In genomic region chr1:232380131-232380530, GRCh38 we compare ENCODE assay signal across 26 cellular contexts.
DNase-seq lines count a peak whose midpoint lies in the region; ATAC-seq, FAIRE-seq and TF ChIP-seq lines count a peak whose summit lies in the region.
"Had no signal": no experiment of that assay in that cellular context is flagged by ENCODE, and none has a peak within 500 bp of the region (broad histone marks: within the 10 kb centered on the region; RNA-seq: fewer than 3 reads in every experiment).

No MANE protein-coding gene starts in this region.

- H4K5ac ChIP-seq in IMR-90 (ENCODE audit: low read depth, low read length) (no peak overlapping the region), H1 (ENCODE audit: insufficient read length, low read depth, low read length) (no peak overlapping the region)

- H3K56ac ChIP-seq in IMR-90 (ENCODE audit: extremely low read depth, insufficient read depth, low read length) (no peak overlapping the region), H1 (replicated peaks; ENCODE audit: insufficient read length, low read depth, low read length) (no peak overlapping the region)

- peaks cover 9% of the 10 kb centered on the region for H3K36me3 Mint-ChIP-seq in Caco-2 (ENCODE audit: insufficient read depth, unreplicated experiment)
- H3K36me3 Mint-ChIP-seq: CD8-positive, alpha-beta T cell had no signal

- no peak overlapping the region for H4K91ac ChIP-seq in IMR-90 (ENCODE audit: insufficient read depth, low read depth, low read length)
- no peak overlapping the region for H4K91ac ChIP-seq in H1 (replicated peaks; ENCODE audit: insufficient read length, low read length)
- no peak overlapping the region for H4K91ac ChIP-seq in neuronal stem cell (ENCODE audit: low read depth, low read length, poor library complexity)

- TF ChIP-seq EP300 in H1 (IDR thresholded peaks at IDR 0.05; ENCODE audit: borderline replicate concordance in 1 of 2, low read depth in 2 of 2, low read length in 2 of 2) = no peak

- H3K27me3 Mint-ChIP-seq in Caco-2 (ENCODE audit: insufficient read depth, unreplicated experiment) = no peaks in the 10 kb centered on the region
- H3K27me3 Mint-ChIP-seq: B cell; CD4-positive, alpha-beta T cell had no signal

- H3K27ac ChIP-seq in IMR-90 (ENCODE audit: insufficient read depth, low read length) (no peak overlapping the region), H1 (ENCODE audit: low read depth, low read length) (no peak overlapping the region), neuronal stem cell (replicated peaks; ENCODE audit: low read length) (no peak overlapping the region), tibial artery (no peak overlapping the region)
- H3K27ac ChIP-seq: 22Rv1; A549; BLaER1 treated with 17β-estradiol and CSF1 and Interleukin-3, amounts not matched to agents 10 nM and 100 nM had no signal

- no peak overlapping the region for H2BK20ac ChIP-seq in IMR-90 (ENCODE audit: low read depth, low read length)
- H2BK20ac ChIP-seq in H1 (ENCODE audit: low read length) = no peak overlapping the region

- POLR2A ChIA-PET in Caco-2 (lab: Charles Lee) = no interaction called here
- POLR2A ChIA-PET in IMR-90 (lab: Charles Lee; ENCODE audit: unreplicated experiment) = no interaction called here
- POLR2A ChIA-PET in H1 (lab: Charles Lee; ENCODE audit: partially characterized antibody) = no interaction called here

- BruUV-seq in Caco-2 (replicated peaks; lab: Mats Ljungman, UMichigan) (no TSS peak), IMR-90 (replicated peaks; lab: Mats Ljungman, UMichigan) (no TSS peak)

- no peak overlapping the region for H3K4me2 ChIP-seq in IMR-90 (ENCODE audit: low read depth, low read length)
- no peak overlapping the region for H3K4me2 ChIP-seq in H1 (ENCODE audit: insufficient read depth in 1 of 2, low read depth in 2 of 2, low read length in 2 of 2)
- no peak overlapping the region for H3K4me2 ChIP-seq in neuronal stem cell (ENCODE audit: insufficient read depth, low read length, poor library complexity, severe bottlenecking)
- H3K4me2 ChIP-seq: A549; BLaER1 treated with 17β-estradiol and CSF1 and Interleukin-3, amounts not matched to agents 10 nM and 100 nM had no signal

- H3K27ac Mint-ChIP-seq in Caco-2 (ENCODE audit: unreplicated experiment) = peak overlapping the region; percentile 78
- H3K27ac Mint-ChIP-seq: B cell; CD4-positive, alpha-beta T cell; CD8-positive, alpha-beta T cell had no signal

- no peak overlapping the region for H3K4ac ChIP-seq in IMR-90 (ENCODE audit: low read depth, low read length)
- H3K4ac ChIP-seq in H1 (replicated peaks; ENCODE audit: insufficient read length, low read depth, low read length) = no peak overlapping the region
- no peak overlapping the region for H3K4ac ChIP-seq in neuronal stem cell (ENCODE audit: low read length)

- TF ChIP-seq RAD21 in IMR-90 (IDR thresholded peaks at IDR 0.05; ENCODE audit: low read length) (no peak), H1 (IDR thresholded peaks at IDR 0.05 in 1 of 2, conservative IDR thresholded peaks at IDR 0.05 in 1 of 2; ENCODE audit: low read depth in 2 of 2, low read length in 2 of 2) (peak; percentile 28 to 32; a peak in 2 of 4 replicates)

- no peak for TF ChIP-seq POLR2A in IMR-90 (IDR thresholded peaks at IDR 0.05; ENCODE audit: low read depth, low read length)
- no peak for TF ChIP-seq POLR2A in H1 (IDR thresholded peaks at IDR 0.05; ENCODE audit: control extremely low read depth in 1 of 2, low read depth in 2 of 2, low read length in 2 of 2)

- WGBS in IMR-90 (ENCODE audit: extremely low coverage in 2 of 2, insufficient read length in 1 of 2), 2 experiments = no CpG with 5 or more reads among the region's 3 CpGs
- 81% methylated on average over 3 of the region's 3 CpGs; no CpG with 5 or more reads in 1 of the 2 experiments for WGBS in H1 (ENCODE audit: extremely low coverage in 1 of 2, insufficient coverage in 1 of 2, insufficient read length in 1 of 2, insufficient replicate concordance in 2 of 2, low coverage in 1 of 2, low lambda C conversion rate in 2 of 2, missing lambda C conversion rate in 1 of 2), 2 experiments
- no CpG with 5 or more reads among the region's 3 CpGs for WGBS in neuronal stem cell (ENCODE audit: extremely low coverage in 2 of 2, insufficient read length in 2 of 2, insufficient replicate concordance in 1 of 2), 2 donors

- H4K8ac ChIP-seq in IMR-90 (ENCODE audit: low read depth in 2 of 2, low read length in 2 of 2) = no peak overlapping the region
- H4K8ac ChIP-seq in H1 (ENCODE audit: extremely low read depth, insufficient read depth, low read length) = no peak overlapping the region
- no peak overlapping the region for H4K8ac ChIP-seq in neuronal stem cell (ENCODE audit: low read depth, low read length)

- H2BK120ac ChIP-seq in IMR-90 (ENCODE audit: low read depth, low read length) = no peak overlapping the region
- H2BK120ac ChIP-seq in H1 (replicated peaks; ENCODE audit: low read depth, low read length) = no peak overlapping the region
- peak overlapping the region; percentile 40 for H2BK120ac ChIP-seq in neuronal stem cell (ENCODE audit: low read depth, low read length)

- H3K9me3 Mint-ChIP-seq in Caco-2 (ENCODE audit: unreplicated experiment) = no peaks in the 10 kb centered on the region
- H3K9me3 Mint-ChIP-seq: CD4-positive, alpha-beta T cell; CD8-positive, alpha-beta T cell had no signal

- FAIRE-seq in H1 (lab: Jason Lieb, UNC) = no peak
- FAIRE-seq: A549, GM12878, GM12892, GM18507, GM19239 had no signal

- TF ChIP-seq CTCF in Caco-2 (IDR thresholded peaks at IDR 0.05; ENCODE audit: insufficient read depth in 1 of 2, low read depth in 1 of 2, low read length in 1 of 2, severe bottlenecking in 1 of 2, unreplicated experiment in 1 of 2) = no peak
- TF ChIP-seq CTCF in IMR-90 (conservative IDR thresholded peaks at IDR 0.05; ENCODE audit: low read depth, low read length) = no peak
- TF ChIP-seq CTCF in H1 (IDR thresholded peaks at IDR 0.05; ENCODE audit: control extremely low read depth in 1 of 3, insufficient read depth in 1 of 3, low read depth in 1 of 3, low read length in 3 of 3) = no peak
- TF ChIP-seq CTCF in tibial artery (IDR thresholded peaks at IDR 0.05) = no peak

- no peaks in the 10 kb centered on the region for H3K23me2 ChIP-seq in H1 (ENCODE audit: low read depth, low read length)

- H3K9me1 ChIP-seq in IMR-90 (ENCODE audit: insufficient read depth, low read length) = peaks cover 5% of the 10 kb centered on the region

- H3K9ac ChIP-seq in IMR-90 (ENCODE audit: low read depth, low read length) = no peak overlapping the region
- H3K9ac ChIP-seq in H1 (replicated peaks in 1 of 4; ENCODE audit: extremely low read depth in 1 of 4, low read depth in 3 of 4, low read length in 3 of 4) = no peak overlapping the region
- no peak overlapping the region for H3K9ac ChIP-seq in neuronal stem cell (ENCODE audit: low read depth, low read length, poor library complexity)
- H3K9ac ChIP-seq: BLaER1 treated with 17β-estradiol and CSF1 and Interleukin-3, amounts not matched to agents 10 nM and 100 nM had no signal

- peaks cover 35% of the 10 kb centered on the region for H3K4me1 ChIP-seq in Caco-2
- peaks cover 8% of the 10 kb centered on the region; the same call in 1 of the 2 replicates for H3K4me1 ChIP-seq in IMR-90 (ENCODE audit: control insufficient read depth, insufficient read depth, low read length)
- H3K4me1 ChIP-seq in H1 (replicated peaks in 1 of 4; ENCODE audit: control insufficient read depth in 3 of 4, insufficient read depth in 4 of 4, low read length in 3 of 4) = peaks cover 0 to 2% (median 0%) of the 10 kb centered on the region in 4 experiments; a peak in 1 of 7 replicates
- peaks cover 1 to 5% of the 10 kb centered on the region in 2 donors for H3K4me1 ChIP-seq in neuronal stem cell (ENCODE audit: control insufficient read depth in 2 of 2, insufficient read depth in 1 of 2, low read depth in 1 of 2, low read length in 2 of 2)
- peaks cover 0 to 7% (median 3%) of the 10 kb centered on the region in 4 donors for H3K4me1 ChIP-seq in tibial artery
- H3K4me1 ChIP-seq: BLaER1 treated with 17β-estradiol and CSF1 and Interleukin-3, amounts not matched to agents 10 nM and 100 nM had no signal

- CTCF ChIA-PET in Caco-2 (lab: Charles Lee) = no interaction called here
- CTCF ChIA-PET in IMR-90 (lab: Yijun Ruan, JAX) = no interaction called here
- CTCF ChIA-PET in H1 (lab: Charles Lee; ENCODE audit: partially characterized antibody) = interaction anchor here (1.0 to 1.1 kb wide), 2 partner anchors 13 kb away, joined by 3 read pairs; no protein-coding TSS in a partner anchor

- H3K4me3 ChIP-seq in Caco-2 (ENCODE audit: low read depth, low read length) (no peak overlapping the region), IMR-90 (ENCODE audit: insufficient read depth, low read depth, low read length) (no peak overlapping the region), H1 (ENCODE audit: extremely low read depth in 1 of 4, insufficient read depth in 2 of 4, low read depth in 3 of 4, low read length in 4 of 4) (no peak overlapping the region), neuronal stem cell (ENCODE audit: low read length in 2 of 2) (no peak overlapping the region), tibial artery (no peak overlapping the region)
- H3K4me3 ChIP-seq: A549; BLaER1 treated with 17β-estradiol and CSF1 and Interleukin-3, amounts not matched to agents 10 nM and 100 nM; GM12878 had no signal

- H3K23ac ChIP-seq in IMR-90 (ENCODE audit: low read depth, low read length) = no peak overlapping the region
- H3K23ac ChIP-seq in H1 (ENCODE audit: insufficient read length) = no peak overlapping the region
- no peak overlapping the region for H3K23ac ChIP-seq in neuronal stem cell (ENCODE audit: low read depth, low read length, poor library complexity)

- H3K18ac ChIP-seq in IMR-90 (ENCODE audit: low read depth, low read length) = no peak overlapping the region
- no peak overlapping the region for H3K18ac ChIP-seq in H1 (ENCODE audit: extremely low read depth, low read length)
- H3K18ac ChIP-seq in neuronal stem cell (ENCODE audit: low read length) = no peak overlapping the region

- no peaks in the 10 kb centered on the region for H4K20me1 ChIP-seq in IMR-90 (ENCODE audit: insufficient read depth, low read length)
- no peaks in the 10 kb centered on the region for H4K20me1 ChIP-seq in H1 (replicated peaks in 1 of 2; ENCODE audit: control insufficient read depth in 1 of 2, insufficient read depth in 2 of 2, low read length in 2 of 2)
- H4K20me1 ChIP-seq: BLaER1 treated with 17β-estradiol and CSF1 and Interleukin-3, amounts not matched to agents 10 nM and 100 nM had no signal

- H2BK12ac ChIP-seq in H1 (ENCODE audit: low read depth, low read length) (no peak overlapping the region), neuronal stem cell (ENCODE audit: low read length) (peak overlapping the region; percentile 60)

- DNase-seq in Caco-2 = no peak
- no peak for DNase-seq in IMR-90
- no peak for DNase-seq in H1 (ENCODE audit: low read depth in 1 of 2, low spot score in 2 of 2)
- DNase-seq in neuronal stem cell (ENCODE audit: low spot score) = no peak
- no peak for DNase-seq in tibial artery
- DNase-seq in iPS-NIHi7 (ENCODE audit: extremely low spot score) = no peak
- DNase-seq in SKM-1 treated with dmso at 0.1 percent for 144 hours (lab: John Stamatoyannopoulos, UW; ENCODE audit: unreplicated experiment) = no peak
- DNase-seq in hippocampal formation (lab: John Stamatoyannopoulos, UW) = no peak
- DNase-seq: AML-193; CD4-positive, alpha-beta T cell; CD8-positive, alpha-beta T cell; DMS 273 treated with DMSO at 0.1 percent for 48 hours; DMS153; DMS53; DMS79; DND-41; EL; GDM1 had no signal

- H2BK15ac ChIP-seq in IMR-90 (ENCODE audit: low read depth, low read length) = no peak overlapping the region
- no peak overlapping the region for H2BK15ac ChIP-seq in H1 (ENCODE audit: low read length)
- no peak overlapping the region for H2BK15ac ChIP-seq in neuronal stem cell (ENCODE audit: low read length)

- dilution Hi-C loops in IMR-90 (cut with HindIII; ENCODE audit: low sequenced_read_pairs, unreplicated experiment) = no loop called here

- H3K4me3 Mint-ChIP-seq in Caco-2 (ENCODE audit: unreplicated experiment) = no peak overlapping the region
- H3K4me3 Mint-ChIP-seq: B cell; CD4-positive, alpha-beta T cell; CD8-positive, alpha-beta T cell had no signal

- H3K14ac ChIP-seq in IMR-90 (replicated peaks; ENCODE audit: low read depth, low read length) (no peak overlapping the region), H1 (ENCODE audit: insufficient read length) (no peak overlapping the region), neuronal stem cell (ENCODE audit: low read length) (no peak overlapping the region)

- H3K36me3 ChIP-seq in Caco-2 (ENCODE audit: control insufficient read depth, insufficient read depth, low read length) (no peaks in the 10 kb centered on the region), IMR-90 (ENCODE audit: control insufficient read depth, insufficient read depth, low read length) (no peaks in the 10 kb centered on the region), H1 (ENCODE audit: control insufficient read depth in 2 of 4, insufficient read depth in 4 of 4, low read length in 3 of 4) (no peaks in the 10 kb centered on the region), neuronal stem cell (replicated peaks in 1 of 2; ENCODE audit: control insufficient read depth in 2 of 2, insufficient read depth in 2 of 2, low read length in 2 of 2) (no peaks in the 10 kb centered on the region), tibial artery (no peaks in the 10 kb centered on the region)
- H3K36me3 ChIP-seq: BLaER1 treated with 17β-estradiol and CSF1 and Interleukin-3, amounts not matched to agents 10 nM and 100 nM had no signal

- H3K79me1 ChIP-seq in IMR-90 (ENCODE audit: low read depth in 1 of 2, low read length in 2 of 2) (no peaks in the 10 kb centered on the region), H1 (ENCODE audit: low read depth, low read length) (no peaks in the 10 kb centered on the region), neuronal stem cell (ENCODE audit: low read depth, low read length) (no peaks in the 10 kb centered on the region)

- H2BK5ac ChIP-seq in IMR-90 (ENCODE audit: low read depth, low read length, poor library complexity, severe bottlenecking) = no peak overlapping the region
- H2BK5ac ChIP-seq in H1 (ENCODE audit: low read depth, low read length) = no peak overlapping the region
- no peak overlapping the region for H2BK5ac ChIP-seq in neuronal stem cell (ENCODE audit: low read length)

- H2AK5ac ChIP-seq in IMR-90 (ENCODE audit: low read depth, low read length) = no peak overlapping the region
- no peak overlapping the region for H2AK5ac ChIP-seq in H1 (ENCODE audit: low read depth, low read length)
- H2AK5ac ChIP-seq in neuronal stem cell (ENCODE audit: low read depth, low read length) = peak overlapping the region; percentile 57

- peaks cover 34% of the 10 kb centered on the region for H3K4me1 Mint-ChIP-seq in Caco-2 (ENCODE audit: low read depth, unreplicated experiment)
- H3K4me1 Mint-ChIP-seq: B cell had no signal

- H2AFZ ChIP-seq in IMR-90 (replicated peaks; ENCODE audit: low read length, poor library complexity) = peak overlapping the region; percentile 29
- no peak overlapping the region for H2AFZ ChIP-seq in H1 (ENCODE audit: low read length)
- no peak overlapping the region for H2AFZ ChIP-seq in neuronal stem cell (ENCODE audit: low read length)

- H3K79me2 ChIP-seq in H1 (ENCODE audit: control insufficient read depth in 1 of 2, insufficient read depth in 2 of 2, low read length in 2 of 2) = no peaks in the 10 kb centered on the region

- intact Hi-C loops in Caco-2 (cut with micrococcal nuclease; ENCODE audit: unreplicated experiment) = loop anchor here (10.0 kb wide), 1 partner anchor 175 kb away; no protein-coding TSS in a partner anchor
- intact Hi-C loops in IMR-90 (cut with micrococcal nuclease) = no loop called here
- intact Hi-C loops in tibial artery (cut with DNase I; ENCODE audit: low total_unique reads) = no loop called here

- no peaks in the 10 kb centered on the region for H3K27me3 ChIP-seq in Caco-2 (replicated peaks; ENCODE audit: control insufficient read depth, insufficient read depth, low read length)
- no peaks in the 10 kb centered on the region for H3K27me3 ChIP-seq in IMR-90 (ENCODE audit: control insufficient read depth, insufficient read depth, low read length)
- H3K27me3 ChIP-seq in H1 (replicated peaks in 1 of 4; ENCODE audit: control insufficient read depth in 3 of 4, extremely low read depth in 1 of 4, insufficient read depth in 3 of 4, low read length in 3 of 4) = no peaks in the 10 kb centered on the region; a peak in 1 of 7 replicates
- no peaks in the 10 kb centered on the region for H3K27me3 ChIP-seq in neuronal stem cell (ENCODE audit: control insufficient read depth in 3 of 3, insufficient read depth in 3 of 3, low read depth in 1 of 3, low read length in 3 of 3)
- H3K27me3 ChIP-seq in tibial artery = no peaks in the 10 kb centered on the region
- H3K27me3 ChIP-seq: BLaER1 treated with 17β-estradiol and CSF1 and Interleukin-3, amounts not matched to agents 10 nM and 100 nM had no signal

- in situ Hi-C loops in IMR-90 (cut with MboI; ENCODE audit: low sequenced_read_pairs) = no loop called here

- no peak overlapping the region for H2AK9ac ChIP-seq in IMR-90 (replicated peaks; ENCODE audit: low read depth, low read length, poor library complexity)

- no peak for ATAC-seq in IMR-90 (ENCODE audit: low read depth)
- ATAC-seq: A549; CD8-positive, alpha-beta T cell; GM12878 had no signal

- no peaks in the 10 kb centered on the region for H3K9me3 ChIP-seq in Caco-2
- H3K9me3 ChIP-seq in IMR-90 (ENCODE audit: control insufficient read depth, insufficient read depth, low read length) = no peaks in the 10 kb centered on the region
- no peaks in the 10 kb centered on the region for H3K9me3 ChIP-seq in H1 (ENCODE audit: insufficient read depth in 2 of 2, low read depth in 1 of 2, low read length in 1 of 2)
- H3K9me3 ChIP-seq in neuronal stem cell (replicated peaks in 1 of 2; ENCODE audit: control insufficient read depth in 2 of 2, insufficient read depth in 1 of 2, low read depth in 1 of 2, low read length in 2 of 2) = peaks cover 2 to 5% of the 10 kb centered on the region in 2 donors
- H3K9me3 ChIP-seq in tibial artery = no peaks in the 10 kb centered on the region
- H3K9me3 ChIP-seq: A549; BLaER1 treated with 17β-estradiol and CSF1 and Interleukin-3, amounts not matched to agents 10 nM and 100 nM had no signal
